In the genomic region with DNA sequence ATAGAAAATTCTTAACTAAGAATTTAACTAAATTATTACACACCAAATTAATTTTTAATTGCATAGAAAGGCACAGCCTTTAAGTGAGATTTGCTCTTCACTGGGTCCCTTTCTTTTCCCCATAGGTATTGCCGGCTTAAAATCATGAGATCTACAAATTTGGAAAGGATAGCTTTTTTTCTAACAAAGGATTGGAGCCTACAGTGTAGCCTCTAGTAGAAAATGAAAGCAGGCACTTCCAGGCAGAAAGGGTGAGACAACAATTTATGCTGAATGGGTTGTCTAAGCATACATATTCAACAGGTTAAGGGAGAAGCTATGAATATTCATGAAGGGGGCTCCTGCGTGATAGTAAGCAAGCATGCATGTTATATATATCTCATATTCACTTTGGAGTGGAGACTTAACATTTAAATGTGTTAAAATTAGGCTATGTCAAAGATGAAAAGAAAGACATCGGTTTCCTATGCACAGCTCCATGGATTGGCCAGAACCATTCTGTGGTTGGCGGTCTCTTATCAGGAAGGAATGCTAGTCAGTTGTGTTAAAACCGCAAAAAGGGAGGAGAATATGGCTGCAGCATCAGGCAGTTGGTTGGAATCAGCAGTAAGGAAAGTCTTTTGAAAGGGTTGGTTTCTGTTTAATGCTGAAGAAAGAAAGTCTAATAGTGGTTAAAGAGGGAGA, we compare ENCODE assay signal across 13 cellular contexts.
A peak's percentile ranks its signal among the peaks of the same experiment; 100 is the strongest.
DNase-seq lines count a peak whose midpoint lies in the region; ATAC-seq, FAIRE-seq and TF ChIP-seq lines count a peak whose summit lies in the region.
"Had no signal": no experiment of that assay in that cellular context is flagged by ENCODE, and none has a peak within 500 bp of the region (broad histone marks: within the 10 kb centered on the region; RNA-seq: fewer than 3 reads in every experiment).

No MANE protein-coding gene starts in this region.

- no peaks in the 10 kb centered on the region for H3K9me3 ChIP-seq in osteoblast (ENCODE audit: low read depth, low read length)
- no peaks in the 10 kb centered on the region for H3K9me3 ChIP-seq in hepatocyte (ENCODE audit: low read depth)
- no peaks in the 10 kb centered on the region for H3K9me3 ChIP-seq in vagina

- no peaks in the 10 kb centered on the region for H3F3A ChIP-seq in GM23338 (replicated peaks; ENCODE audit: low read depth)

- H3K27me3 Mint-ChIP-seq in GM23338 (ENCODE audit: insufficient read depth, low read depth, poor library complexity), result no peaks in the 10 kb centered on the region

- no peak for TF ChIP-seq CTCF in GM23338 (conservative IDR thresholded peaks at IDR 0.05; ENCODE audit: low read depth in 2 of 2)
- TF ChIP-seq CTCF in bronchial epithelial cell (IDR thresholded peaks at IDR 0.05; ENCODE audit: insufficient read depth, low read length, severe bottlenecking), result no peak
- TF ChIP-seq CTCF in osteoblast (IDR thresholded peaks at IDR 0.05; ENCODE audit: extremely low read depth, low read depth, low read length), result no peak
- no peak for TF ChIP-seq CTCF in hepatocyte (IDR thresholded peaks at IDR 0.05; ENCODE audit: poor library complexity)
- no peak for TF ChIP-seq CTCF in vagina (IDR thresholded peaks at IDR 0.05)

- 62% methylated on average over 5 of the region's 5 CpGs for WGBS in hepatocyte (ENCODE audit: low lambda C conversion rate, missing lambda C conversion rate)

- in situ Hi-C loops in G401 (cut with HindIII; ENCODE audit: low sequenced_read_pairs), result no loop called here

- H3K27ac ChIP-seq in GM23338 (ENCODE audit: low read depth) (no peak overlapping the region), osteoblast (ENCODE audit: low read depth, low read length) (peak overlapping the region; percentile 46), hepatocyte (no peak overlapping the region), vagina (no peak overlapping the region)

- no peak for TF ChIP-seq POLR2A in vagina (IDR thresholded peaks at IDR 0.05)

- no peaks in the 10 kb centered on the region for H4K20me1 ChIP-seq in GM23338 (replicated peaks; ENCODE audit: insufficient read depth)
- H4K20me1 ChIP-seq in osteoblast (ENCODE audit: insufficient read depth, low read length), result no peaks in the 10 kb centered on the region
- H4K20me1 ChIP-seq in hepatocyte (ENCODE audit: insufficient read depth, poor library complexity, severe bottlenecking), result no peaks in the 10 kb centered on the region

- intact Hi-C loops in vagina (cut with DNase I), result no loop called here

- H2AFZ ChIP-seq in GM23338 (peak overlapping the region; percentile 28; the same call in 1 of the 2 replicates), osteoblast (ENCODE audit: low read length) (peak overlapping the region; percentile 72), hepatocyte (no peak overlapping the region)

- H3K9me3 Mint-ChIP-seq in GM23338, result peaks cover 19% of the 10 kb centered on the region

- H3K4me1 ChIP-seq in GM23338 (ENCODE audit: insufficient read depth) (no peaks in the 10 kb centered on the region), osteoblast (ENCODE audit: insufficient read depth, low read length) (peaks cover 9% of the 10 kb centered on the region), hepatocyte (ENCODE audit: insufficient read depth) (no peaks in the 10 kb centered on the region), vagina (no peaks in the 10 kb centered on the region)

- H3K4me2 ChIP-seq in GM23338, result no peak overlapping the region
- H3K4me2 ChIP-seq in osteoblast (ENCODE audit: insufficient read depth, low read length), result peak overlapping the region; percentile 80
- H3K4me2 ChIP-seq in hepatocyte, result no peak overlapping the region

- H3K36me3 ChIP-seq in GM23338 (ENCODE audit: insufficient read depth), result no peaks in the 10 kb centered on the region
- H3K36me3 ChIP-seq in bronchial epithelial cell (ENCODE audit: control insufficient read depth, insufficient read depth, low read length), result no peaks in the 10 kb centered on the region
- no peaks in the 10 kb centered on the region for H3K36me3 ChIP-seq in osteoblast (ENCODE audit: insufficient read depth, low read length)
- no peaks in the 10 kb centered on the region for H3K36me3 ChIP-seq in hepatocyte (replicated peaks; ENCODE audit: insufficient read depth, low read depth)
- no peaks in the 10 kb centered on the region for H3K36me3 ChIP-seq in vagina

- H3K79me2 ChIP-seq in GM23338 (replicated peaks; ENCODE audit: insufficient read depth), result no peaks in the 10 kb centered on the region
- no peaks in the 10 kb centered on the region for H3K79me2 ChIP-seq in osteoblast (ENCODE audit: insufficient read depth, low read length)
- H3K79me2 ChIP-seq in hepatocyte, result no peaks in the 10 kb centered on the region

- peak overlapping the region; percentile 54 for H3K27ac Mint-ChIP-seq in GM23338
- H3K27ac Mint-ChIP-seq: stimulated activated memory B cell treated with anti-CD40 and anti-IgM and Interleukin-4, amounts not matched to agents 10 μg/mL and 1 μg/mL and 100 μg/mL, for 72 hours had no signal

- H3K27me3 ChIP-seq in GM23338 (ENCODE audit: insufficient read depth), result no peaks in the 10 kb centered on the region
- no peaks in the 10 kb centered on the region for H3K27me3 ChIP-seq in bronchial epithelial cell (ENCODE audit: control insufficient read depth, insufficient read depth, low read length)
- no peaks in the 10 kb centered on the region for H3K27me3 ChIP-seq in osteoblast (ENCODE audit: insufficient read depth, low read length)
- H3K27me3 ChIP-seq in hepatocyte, result no peaks in the 10 kb centered on the region
- H3K27me3 ChIP-seq in vagina, result no peaks in the 10 kb centered on the region

- peaks cover 13% of the 10 kb centered on the region; the same call in 2 of the 3 replicates for H3K4me1 Mint-ChIP-seq in GM23338
- H3K4me1 Mint-ChIP-seq: stimulated activated memory B cell treated with anti-CD40 and anti-IgM and Interleukin-4, amounts not matched to agents 10 μg/mL and 1 μg/mL and 100 μg/mL, for 72 hours had no signal

- peak; percentile 79 for ATAC-seq in GM23338
- ATAC-seq: Panc1; stimulated activated memory B cell treated with anti-CD40 and anti-IgM and Interleukin-4, amounts not matched to agents 10 μg/mL and 1 μg/mL and 100 μg/mL, for 72 hours had no signal

- no peak overlapping the region for H3K4me3 Mint-ChIP-seq in GM23338
- H3K4me3 Mint-ChIP-seq: stimulated activated memory B cell treated with anti-CD40 and anti-IgM and Interleukin-4, amounts not matched to agents 10 μg/mL and 1 μg/mL and 100 μg/mL, for 72 hours had no signal

- H3K36me3 Mint-ChIP-seq in GM23338 (ENCODE audit: low read depth), result peaks cover 15% of the 10 kb centered on the region

- FAIRE-seq in bronchial epithelial cell (lab: Jason Lieb, UNC), result peak; percentile 28

- H3K4me3 ChIP-seq in GM23338 (no peak overlapping the region), bronchial epithelial cell (ENCODE audit: low read depth, low read length) (no peak overlapping the region), osteoblast (ENCODE audit: insufficient read depth, low read length) (peak overlapping the region; percentile 60), hepatocyte (no peak overlapping the region), vagina (no peak overlapping the region)

- peak; percentile 40 for DNase-seq in GM23338 (ENCODE audit: low spot score)
- peak; percentile 69 for DNase-seq in NCI-H526 treated with DMSO at 0.1 percent for 48 hours (lab: John Stamatoyannopoulos, UW)
- DNase-seq in bronchial epithelial cell (ENCODE audit: low read depth), result peak; percentile 10
- DNase-seq in osteoblast (ENCODE audit: insufficient read length, low spot score, missing footprints), result peak; percentile 72
- DNase-seq in G401 (ENCODE audit: low spot score), result no peak
- no peak for DNase-seq in hepatocyte (ENCODE audit: low spot score)
- DNase-seq in vagina (ENCODE audit: extremely low spot score in 2 of 2), result no peak
- DNase-seq: activated effector memory CD4-positive, alpha-beta T cell treated with anti-CD3 and anti-CD28 coated beads, Interleukin-2, amount 50 U/mL, for 16 hours; DND-41; GOT3; NCI-H1694 treated with DMSO at 0.1 percent for 48 hours had no signal

- peaks cover 3% of the 10 kb centered on the region; the same call in 1 of the 2 replicates for H3K9me2 ChIP-seq in GM23338 (ENCODE audit: insufficient read depth)
- H3K9me2 ChIP-seq in hepatocyte (replicated peaks; ENCODE audit: insufficient read depth), result no peaks in the 10 kb centered on the region

Comparison
In these comparisons a context has a peak if more than half of its experiments do, and no peak if none do; other contexts are left out.
1. DNase-seq: peak in GM23338 (single experiment), NCI-H526 treated with DMSO at 0.1 percent for 48 hours (single experiment), bronchial epithelial cell (single experiment) and osteoblast (single experiment); none in G401 (single experiment), hepatocyte (single experiment) and vagina (0 of 2).